Comparison of ENCODE assay signal across 22 cellular contexts in the genomic region with DNA sequence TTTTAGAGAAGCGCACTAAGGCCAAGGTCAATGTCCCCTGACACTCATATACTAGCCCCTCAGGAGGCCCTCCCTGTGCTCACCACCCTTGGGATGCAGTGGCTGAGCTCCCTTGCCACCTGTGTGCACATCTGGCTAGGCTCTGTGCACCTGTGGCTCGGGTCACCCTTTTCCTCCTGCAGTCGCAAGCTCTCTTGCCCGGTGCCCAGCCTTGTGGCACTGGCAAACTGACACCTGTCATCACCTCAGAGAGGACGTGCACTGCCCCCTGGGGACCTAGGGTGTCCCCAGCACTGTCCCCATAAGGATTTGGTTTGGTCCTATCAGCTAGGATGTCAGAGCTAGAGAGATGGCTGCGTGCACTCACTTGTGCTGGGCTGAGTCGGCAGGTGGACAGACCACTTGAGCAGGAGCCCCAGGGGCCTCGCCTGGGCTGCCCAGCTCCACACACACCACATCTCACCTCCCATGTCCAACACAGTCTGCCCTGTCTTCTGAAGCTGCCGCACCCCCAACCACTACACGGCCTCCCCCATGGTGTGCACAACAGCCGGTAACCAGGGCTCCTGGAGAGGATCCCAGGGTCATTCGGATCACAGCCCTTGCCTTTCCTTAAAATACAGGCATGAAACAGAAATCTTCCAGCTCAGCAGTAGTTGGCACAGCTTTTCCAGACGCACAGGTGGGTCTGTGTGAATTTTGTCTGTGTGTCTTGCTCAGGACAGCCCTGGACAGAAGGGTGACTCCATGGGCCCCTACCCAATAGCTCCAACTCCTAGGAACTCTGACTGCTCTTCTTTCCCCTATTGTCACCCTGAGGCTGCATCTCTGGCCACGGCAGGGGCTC.
"Had no signal": no experiment of that assay in that cellular context is flagged by ENCODE, and none has a peak within 500 bp of the region (broad histone marks: within the 10 kb centered on the region; RNA-seq: fewer than 3 reads in every experiment).

No MANE protein-coding gene starts in this region.

- ATAC-seq: body of pancreas; effector memory CD8-positive, alpha-beta T cell; heart left ventricle; pancreas; stimulated activated naive CD8-positive, alpha-beta T cell treated with anti-CD3 and anti-CD28 coated beads, Interleukin-15, Interleukin-2, amounts not matched to agents 100 U/mL and 50 U/mL, for 24 hours had no signal

- H3K27ac ChIP-seq: adrenal gland, body of pancreas, epithelial cell of prostate, heart left ventricle, lower lobe of right lung, pancreas, SJCRH30, transverse colon had no signal

- H3K4me3 ChIP-seq: adrenal gland, body of pancreas, heart left ventricle, lower lobe of right lung, pancreas, SJCRH30, transverse colon had no signal

- H3K27me3 ChIP-seq: adrenal gland, body of pancreas, heart left ventricle, pancreas, SJCRH30, transverse colon had no signal

- H3K9me3 Mint-ChIP-seq: activated naive CD4-positive, alpha-beta T cell treated with anti-CD3 and anti-CD28 coated beads, Interleukin-2, amount 50 U/mL, for 24 hours; activated T-helper 2 cell treated with anti-CD3 and anti-CD28 coated beads, Interferon-gamma antibody, Interleukin-2, Interleukin-4, amounts not matched to agents 10 μg/mL and 5 μg/mL and 100 μg/mL, durations not matched to agents 14 hours and 24 hours and 36 hours; dendritic cell treated with granulocyte-macrophage colony-stimulating factor and Interleukin-4, amounts not matched to agents 40 ng/mL and 50 ng/mL, for 4 days; effector memory CD8-positive, alpha-beta T cell had no signal

- H3K4me1 ChIP-seq: adrenal gland, body of pancreas, lower lobe of right lung, pancreas, SJCRH30, transverse colon had no signal

- H3K36me3 ChIP-seq: adrenal gland, heart left ventricle, lower lobe of right lung, pancreas, SJCRH30, transverse colon had no signal

- H3K4me1 Mint-ChIP-seq: activated B cell treated with CpG ODN at 0.5 μM for 24 hours; activated naive CD4-positive, alpha-beta T cell treated with anti-CD3 and anti-CD28 coated beads, Interleukin-2, amount 50 U/mL, for 24 hours had no signal

- H3K27ac Mint-ChIP-seq: activated B cell treated with CpG ODN at 0.5 μM for 24 hours; activated naive CD4-positive, alpha-beta T cell treated with anti-CD3 and anti-CD28 coated beads, Interleukin-2, amount 50 U/mL, for 24 hours; activated T-helper 2 cell treated with anti-CD3 and anti-CD28 coated beads, Interferon-gamma antibody, Interleukin-2, Interleukin-4, amounts not matched to agents 10 μg/mL and 5 μg/mL and 100 μg/mL, durations not matched to agents 14 hours and 24 hours and 36 hours; dendritic cell treated with granulocyte-macrophage colony-stimulating factor and Interleukin-4, amounts not matched to agents 40 ng/mL and 50 ng/mL, for 4 days; effector memory CD8-positive, alpha-beta T cell had no signal

- DNase-seq: activated B cell treated with CpG ODN at 0.5 μM for 24 hours; activated CD4-positive, alpha-beta T cell treated with anti-CD3 and anti-CD28 coated beads for 48 hours; activated T-cell treated with anti-CD3 and anti-CD28 coated beads, Interleukin-2, amount 50 U/mL, for 1 hour; body of pancreas; central memory CD4-positive, alpha-beta T cell; effector memory CD8-positive, alpha-beta T cell; heart left ventricle; left cardiac atrium; lower lobe of right lung; retina; SJCRH30; stimulated activated CD4-positive, alpha-beta T cell treated with anti-CD3 and anti-CD28 coated beads, Interleukin-4, amount 100 ng/mL, for 4 hours; stimulated activated CD8-positive, alpha-beta memory T cell treated with anti-CD3 and anti-CD28 coated beads, Interleukin-4, amount 100 ng/mL, for 48 hours; stimulated activated naive CD8-positive, alpha-beta T cell treated with anti-CD3 and anti-CD28 coated beads, Interleukin-15, Interleukin-2, amounts not matched to agents 100 U/mL and 50 U/mL, for 24 hours; SW 1271; transverse colon had no signal

- H3K9me3 ChIP-seq: adrenal gland, body of pancreas, lower lobe of right lung, pancreas, SJCRH30, transverse colon had no signal

- H3K36me3 Mint-ChIP-seq: activated naive CD4-positive, alpha-beta T cell treated with anti-CD3 and anti-CD28 coated beads, Interleukin-2, amount 50 U/mL, for 24 hours had no signal

- H3K4me3 Mint-ChIP-seq: activated B cell treated with CpG ODN at 0.5 μM for 24 hours; activated naive CD4-positive, alpha-beta T cell treated with anti-CD3 and anti-CD28 coated beads, Interleukin-2, amount 50 U/mL, for 24 hours; dendritic cell treated with granulocyte-macrophage colony-stimulating factor and Interleukin-4, amounts not matched to agents 40 ng/mL and 50 ng/mL, for 4 days; effector memory CD8-positive, alpha-beta T cell had no signal

- H3K27me3 Mint-ChIP-seq: dendritic cell treated with granulocyte-macrophage colony-stimulating factor and Interleukin-4, amounts not matched to agents 40 ng/mL and 50 ng/mL, for 4 days had no signal
